In the genomic region with DNA sequence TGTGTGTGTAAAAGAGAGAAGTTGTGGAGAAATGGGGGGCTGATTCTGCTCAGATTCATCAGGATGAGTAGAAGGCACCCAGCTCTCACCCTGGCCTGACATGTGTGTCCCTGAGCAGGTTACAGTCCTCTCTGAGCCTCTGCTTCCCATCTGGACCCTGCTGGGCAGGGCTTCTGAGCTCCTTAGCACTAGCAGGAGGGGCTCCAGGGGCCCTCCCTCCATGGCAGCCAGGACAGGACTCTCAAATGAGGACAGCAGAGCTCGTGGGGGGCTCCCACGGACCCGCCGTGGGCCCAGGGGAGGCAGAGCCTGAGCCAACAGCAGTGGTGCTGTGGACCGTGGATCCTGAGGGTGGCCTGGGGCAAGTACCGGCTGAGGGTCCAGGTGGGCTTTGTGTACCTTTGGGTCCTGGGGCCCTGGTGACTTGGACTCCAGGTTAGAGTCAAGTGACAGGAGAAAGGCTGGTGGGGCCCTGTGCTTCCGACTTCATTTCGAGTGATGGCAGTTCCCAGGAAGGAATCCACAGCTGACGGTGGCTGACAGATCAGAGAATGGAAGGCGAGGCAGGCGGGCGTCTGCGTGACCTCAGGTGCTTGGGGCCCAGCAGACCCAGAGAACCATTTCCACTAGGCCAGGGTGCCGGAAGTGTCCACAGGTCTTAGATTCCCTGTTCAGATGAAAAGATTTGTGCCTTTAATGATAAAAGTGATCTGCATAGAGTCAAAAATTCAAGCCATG, we compare ENCODE assay signal across 1 cellular context.
TF ChIP-seq lines count a peak whose summit lies in the region.

No MANE protein-coding gene starts in this region.

TF ChIP-seq in HEK293, 187 proteins besides CTCF, POLR2A, EP300 and RAD21 (continued from another document):
- TF ChIP-seq, protein P1, sequence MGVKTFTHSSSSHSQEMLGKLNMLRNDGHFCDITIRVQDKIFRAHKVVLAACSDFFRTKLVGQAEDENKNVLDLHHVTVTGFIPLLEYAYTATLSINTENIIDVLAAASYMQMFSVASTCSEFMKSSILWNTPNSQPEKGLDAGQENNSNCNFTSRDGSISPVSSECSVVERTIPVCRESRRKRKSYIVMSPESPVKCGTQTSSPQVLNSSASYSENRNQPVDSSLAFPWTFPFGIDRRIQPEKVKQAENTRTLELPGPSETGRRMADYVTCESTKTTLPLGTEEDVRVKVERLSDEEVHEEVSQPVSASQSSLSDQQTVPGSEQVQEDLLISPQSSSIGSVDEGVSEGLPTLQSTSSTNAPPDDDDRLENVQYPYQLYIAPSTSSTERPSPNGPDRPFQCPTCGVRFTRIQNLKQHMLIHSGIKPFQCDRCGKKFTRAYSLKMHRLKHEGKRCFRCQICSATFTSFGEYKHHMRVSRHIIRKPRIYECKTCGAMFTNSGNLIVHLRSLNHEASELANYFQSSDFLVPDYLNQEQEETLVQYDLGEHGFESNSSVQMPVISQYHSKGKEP (tag by site-specific recombination; IDR thresholded peaks at IDR 0.05): no peak
- TF ChIP-seq ZNF416 (tag by site-specific recombination; IDR thresholded peaks at IDR 0.05): no peak
- TF ChIP-seq SETDB1 (IDR thresholded peaks at IDR 0.05; ENCODE audit: insufficient read length, low read length): peak; percentile 16
- TF ChIP-seq, protein P2, sequence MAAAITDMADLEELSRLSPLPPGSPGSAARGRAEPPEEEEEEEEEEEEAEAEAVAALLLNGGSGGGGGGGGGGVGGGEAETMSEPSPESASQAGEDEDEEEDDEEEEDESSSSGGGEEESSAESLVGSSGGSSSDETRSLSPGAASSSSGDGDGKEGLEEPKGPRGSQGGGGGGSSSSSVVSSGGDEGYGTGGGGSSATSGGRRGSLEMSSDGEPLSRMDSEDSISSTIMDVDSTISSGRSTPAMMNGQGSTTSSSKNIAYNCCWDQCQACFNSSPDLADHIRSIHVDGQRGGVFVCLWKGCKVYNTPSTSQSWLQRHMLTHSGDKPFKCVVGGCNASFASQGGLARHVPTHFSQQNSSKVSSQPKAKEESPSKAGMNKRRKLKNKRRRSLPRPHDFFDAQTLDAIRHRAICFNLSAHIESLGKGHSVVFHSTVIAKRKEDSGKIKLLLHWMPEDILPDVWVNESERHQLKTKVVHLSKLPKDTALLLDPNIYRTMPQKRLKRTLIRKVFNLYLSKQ (tag by site-specific recombination; IDR thresholded peaks at IDR 0.05; ENCODE audit: borderline replicate concordance): no peak
- TF ChIP-seq, protein P3, sequence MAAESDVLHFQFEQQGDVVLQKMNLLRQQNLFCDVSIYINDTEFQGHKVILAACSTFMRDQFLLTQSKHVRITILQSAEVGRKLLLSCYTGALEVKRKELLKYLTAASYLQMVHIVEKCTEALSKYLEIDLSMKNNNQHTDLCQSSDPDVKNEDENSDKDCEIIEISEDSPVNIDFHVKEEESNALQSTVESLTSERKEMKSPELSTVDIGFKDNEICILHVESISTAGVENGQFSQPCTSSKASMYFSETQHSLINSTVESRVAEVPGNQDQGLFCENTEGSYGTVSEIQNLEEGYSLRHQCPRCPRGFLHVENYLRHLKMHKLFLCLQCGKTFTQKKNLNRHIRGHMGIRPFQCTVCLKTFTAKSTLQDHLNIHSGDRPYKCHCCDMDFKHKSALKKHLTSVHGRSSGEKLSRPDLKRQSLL (tag by site-specific recombination; IDR thresholded peaks at IDR 0.05): no peak
- TF ChIP-seq, protein P4, sequence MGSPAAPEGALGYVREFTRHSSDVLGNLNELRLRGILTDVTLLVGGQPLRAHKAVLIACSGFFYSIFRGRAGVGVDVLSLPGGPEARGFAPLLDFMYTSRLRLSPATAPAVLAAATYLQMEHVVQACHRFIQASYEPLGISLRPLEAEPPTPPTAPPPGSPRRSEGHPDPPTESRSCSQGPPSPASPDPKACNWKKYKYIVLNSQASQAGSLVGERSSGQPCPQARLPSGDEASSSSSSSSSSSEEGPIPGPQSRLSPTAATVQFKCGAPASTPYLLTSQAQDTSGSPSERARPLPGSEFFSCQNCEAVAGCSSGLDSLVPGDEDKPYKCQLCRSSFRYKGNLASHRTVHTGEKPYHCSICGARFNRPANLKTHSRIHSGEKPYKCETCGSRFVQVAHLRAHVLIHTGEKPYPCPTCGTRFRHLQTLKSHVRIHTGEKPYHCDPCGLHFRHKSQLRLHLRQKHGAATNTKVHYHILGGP (tag by site-specific recombination; IDR thresholded peaks at IDR 0.05): no peak
- 0 out of 2 replicates have a peak, but pooled peaks have one; percentile 10 for TF ChIP-seq ZBTB20 (tag by site-specific recombination; IDR thresholded peaks at IDR 0.05)
- TF ChIP-seq, protein P5, sequence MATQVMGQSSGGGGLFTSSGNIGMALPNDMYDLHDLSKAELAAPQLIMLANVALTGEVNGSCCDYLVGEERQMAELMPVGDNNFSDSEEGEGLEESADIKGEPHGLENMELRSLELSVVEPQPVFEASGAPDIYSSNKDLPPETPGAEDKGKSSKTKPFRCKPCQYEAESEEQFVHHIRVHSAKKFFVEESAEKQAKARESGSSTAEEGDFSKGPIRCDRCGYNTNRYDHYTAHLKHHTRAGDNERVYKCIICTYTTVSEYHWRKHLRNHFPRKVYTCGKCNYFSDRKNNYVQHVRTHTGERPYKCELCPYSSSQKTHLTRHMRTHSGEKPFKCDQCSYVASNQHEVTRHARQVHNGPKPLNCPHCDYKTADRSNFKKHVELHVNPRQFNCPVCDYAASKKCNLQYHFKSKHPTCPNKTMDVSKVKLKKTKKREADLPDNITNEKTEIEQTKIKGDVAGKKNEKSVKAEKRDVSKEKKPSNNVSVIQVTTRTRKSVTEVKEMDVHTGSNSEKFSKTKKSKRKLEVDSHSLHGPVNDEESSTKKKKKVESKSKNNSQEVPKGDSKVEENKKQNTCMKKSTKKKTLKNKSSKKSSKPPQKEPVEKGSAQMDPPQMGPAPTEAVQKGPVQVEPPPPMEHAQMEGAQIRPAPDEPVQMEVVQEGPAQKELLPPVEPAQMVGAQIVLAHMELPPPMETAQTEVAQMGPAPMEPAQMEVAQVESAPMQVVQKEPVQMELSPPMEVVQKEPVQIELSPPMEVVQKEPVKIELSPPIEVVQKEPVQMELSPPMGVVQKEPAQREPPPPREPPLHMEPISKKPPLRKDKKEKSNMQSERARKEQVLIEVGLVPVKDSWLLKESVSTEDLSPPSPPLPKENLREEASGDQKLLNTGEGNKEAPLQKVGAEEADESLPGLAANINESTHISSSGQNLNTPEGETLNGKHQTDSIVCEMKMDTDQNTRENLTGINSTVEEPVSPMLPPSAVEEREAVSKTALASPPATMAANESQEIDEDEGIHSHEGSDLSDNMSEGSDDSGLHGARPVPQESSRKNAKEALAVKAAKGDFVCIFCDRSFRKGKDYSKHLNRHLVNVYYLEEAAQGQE (tag by site-specific recombination; IDR thresholded peaks at IDR 0.05): no peak
- no peak for TF ChIP-seq ZNF571 (tag by site-specific recombination; IDR thresholded peaks at IDR 0.05)
- TF ChIP-seq ZNF529 (tag by site-specific recombination; IDR thresholded peaks at IDR 0.05; ENCODE audit: insufficient replicate concordance): no peak
- no peak for TF ChIP-seq ZNF596 (tag by site-specific recombination; IDR thresholded peaks at IDR 0.05)
- TF ChIP-seq GLIS2 (tag by site-specific recombination; IDR thresholded peaks at IDR 0.05): peak; percentile 85
- no peak for TF ChIP-seq ZNF132 (tag by site-specific recombination; IDR thresholded peaks at IDR 0.05; ENCODE audit: borderline replicate concordance)
- peak; percentile 31; the same call in 1 of the 2 replicates for TF ChIP-seq GLIS1 (tag by site-specific recombination; IDR thresholded peaks at IDR 0.05)
- no peak for TF ChIP-seq TRIM28 (IDR thresholded peaks at IDR 0.05; ENCODE audit: borderline replicate concordance, low read length)
- TF ChIP-seq ZNF423 (tag by site-specific recombination; IDR thresholded peaks at IDR 0.05): 0 out of 2 replicates have a peak, but pooled peaks have one; percentile 29
- no peak for TF ChIP-seq ZNF473 (tag by site-specific recombination; IDR thresholded peaks at IDR 0.05)
- TF ChIP-seq, protein P6, sequence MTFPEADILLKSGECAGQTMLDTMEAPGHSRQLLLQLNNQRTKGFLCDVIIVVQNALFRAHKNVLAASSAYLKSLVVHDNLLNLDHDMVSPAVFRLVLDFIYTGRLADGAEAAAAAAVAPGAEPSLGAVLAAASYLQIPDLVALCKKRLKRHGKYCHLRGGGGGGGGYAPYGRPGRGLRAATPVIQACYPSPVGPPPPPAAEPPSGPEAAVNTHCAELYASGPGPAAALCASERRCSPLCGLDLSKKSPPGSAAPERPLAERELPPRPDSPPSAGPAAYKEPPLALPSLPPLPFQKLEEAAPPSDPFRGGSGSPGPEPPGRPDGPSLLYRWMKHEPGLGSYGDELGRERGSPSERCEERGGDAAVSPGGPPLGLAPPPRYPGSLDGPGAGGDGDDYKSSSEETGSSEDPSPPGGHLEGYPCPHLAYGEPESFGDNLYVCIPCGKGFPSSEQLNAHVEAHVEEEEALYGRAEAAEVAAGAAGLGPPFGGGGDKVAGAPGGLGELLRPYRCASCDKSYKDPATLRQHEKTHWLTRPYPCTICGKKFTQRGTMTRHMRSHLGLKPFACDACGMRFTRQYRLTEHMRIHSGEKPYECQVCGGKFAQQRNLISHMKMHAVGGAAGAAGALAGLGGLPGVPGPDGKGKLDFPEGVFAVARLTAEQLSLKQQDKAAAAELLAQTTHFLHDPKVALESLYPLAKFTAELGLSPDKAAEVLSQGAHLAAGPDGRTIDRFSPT (tag by site-specific recombination; IDR thresholded peaks at IDR 0.05): no peak
TF ChIP-seq in HEK293: peak in this region for 7.
